1 cellular context compared by ENCODE assay signal in the genomic region with DNA sequence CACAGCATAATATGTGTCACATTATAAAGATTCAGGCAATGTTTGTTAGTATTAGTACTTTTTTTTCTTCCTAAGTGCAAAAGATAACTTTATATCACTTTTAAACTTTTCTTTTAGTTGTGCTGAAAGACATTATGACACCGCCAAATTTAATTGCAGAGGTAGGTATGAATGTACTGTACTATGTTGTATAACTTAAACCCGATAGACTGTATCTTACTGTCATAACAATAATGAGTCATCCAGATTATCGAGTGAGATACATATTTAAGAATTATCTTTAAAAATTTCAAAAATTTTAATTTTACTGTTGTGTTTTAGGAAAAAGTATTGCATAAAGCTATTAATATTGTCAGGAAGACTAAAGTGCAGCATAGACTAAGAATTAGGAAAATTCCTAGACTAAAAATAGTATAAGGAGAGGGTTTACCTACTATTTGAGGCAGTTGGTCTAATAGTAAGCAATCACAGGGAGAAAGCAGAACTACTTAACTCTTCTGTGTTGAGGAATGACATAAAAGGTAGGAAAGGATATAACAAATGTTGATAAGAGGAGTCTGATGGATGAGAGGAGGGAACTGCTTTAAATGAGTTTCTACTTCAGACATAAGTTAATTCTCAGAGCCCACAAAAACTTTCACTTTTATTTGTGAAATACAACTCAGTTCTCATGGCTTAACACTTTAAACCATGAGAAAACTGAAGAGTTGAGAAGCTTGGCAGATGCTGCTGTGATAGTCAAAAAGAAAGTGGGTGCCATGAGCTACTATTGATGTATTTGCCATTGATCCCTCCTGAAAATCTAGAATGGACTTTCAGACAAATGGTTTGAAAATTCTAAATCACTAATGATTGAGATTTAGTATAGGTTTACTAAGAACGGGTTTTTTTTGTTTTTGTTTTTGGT.
TF ChIP-seq lines count a peak whose summit lies in the region.

No MANE protein-coding gene starts in this region.

TF ChIP-seq in GM12878, 131 proteins besides CTCF, POLR2A, EP300 and RAD21 (continued from another document):
- TF ChIP-seq, protein P1, sequence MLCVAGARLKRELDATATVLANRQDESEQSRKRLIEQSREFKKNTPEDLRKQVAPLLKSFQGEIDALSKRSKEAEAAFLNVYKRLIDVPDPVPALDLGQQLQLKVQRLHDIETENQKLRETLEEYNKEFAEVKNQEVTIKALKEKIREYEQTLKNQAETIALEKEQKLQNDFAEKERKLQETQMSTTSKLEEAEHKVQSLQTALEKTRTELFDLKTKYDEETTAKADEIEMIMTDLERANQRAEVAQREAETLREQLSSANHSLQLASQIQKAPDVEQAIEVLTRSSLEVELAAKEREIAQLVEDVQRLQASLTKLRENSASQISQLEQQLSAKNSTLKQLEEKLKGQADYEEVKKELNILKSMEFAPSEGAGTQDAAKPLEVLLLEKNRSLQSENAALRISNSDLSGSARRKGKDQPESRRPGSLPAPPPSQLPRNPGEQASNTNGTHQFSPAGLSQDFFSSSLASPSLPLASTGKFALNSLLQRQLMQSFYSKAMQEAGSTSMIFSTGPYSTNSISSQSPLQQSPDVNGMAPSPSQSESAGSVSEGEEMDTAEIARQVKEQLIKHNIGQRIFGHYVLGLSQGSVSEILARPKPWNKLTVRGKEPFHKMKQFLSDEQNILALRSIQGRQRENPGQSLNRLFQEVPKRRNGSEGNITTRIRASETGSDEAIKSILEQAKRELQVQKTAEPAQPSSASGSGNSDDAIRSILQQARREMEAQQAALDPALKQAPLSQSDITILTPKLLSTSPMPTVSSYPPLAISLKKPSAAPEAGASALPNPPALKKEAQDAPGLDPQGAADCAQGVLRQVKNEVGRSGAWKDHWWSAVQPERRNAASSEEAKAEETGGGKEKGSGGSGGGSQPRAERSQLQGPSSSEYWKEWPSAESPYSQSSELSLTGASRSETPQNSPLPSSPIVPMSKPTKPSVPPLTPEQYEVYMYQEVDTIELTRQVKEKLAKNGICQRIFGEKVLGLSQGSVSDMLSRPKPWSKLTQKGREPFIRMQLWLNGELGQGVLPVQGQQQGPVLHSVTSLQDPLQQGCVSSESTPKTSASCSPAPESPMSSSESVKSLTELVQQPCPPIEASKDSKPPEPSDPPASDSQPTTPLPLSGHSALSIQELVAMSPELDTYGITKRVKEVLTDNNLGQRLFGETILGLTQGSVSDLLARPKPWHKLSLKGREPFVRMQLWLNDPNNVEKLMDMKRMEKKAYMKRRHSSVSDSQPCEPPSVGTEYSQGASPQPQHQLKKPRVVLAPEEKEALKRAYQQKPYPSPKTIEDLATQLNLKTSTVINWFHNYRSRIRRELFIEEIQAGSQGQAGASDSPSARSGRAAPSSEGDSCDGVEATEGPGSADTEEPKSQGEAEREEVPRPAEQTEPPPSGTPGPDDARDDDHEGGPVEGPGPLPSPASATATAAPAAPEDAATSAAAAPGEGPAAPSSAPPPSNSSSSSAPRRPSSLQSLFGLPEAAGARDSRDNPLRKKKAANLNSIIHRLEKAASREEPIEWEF (IDR thresholded peaks at IDR 0.05; ENCODE audit: insufficient replicate concordance, low read depth, low read length), result peak; percentile 85
- TF ChIP-seq IKZF2 (IDR thresholded peaks at IDR 0.05) (peak in 1 of 2 experiments; percentile 35; a peak in 1 of 4 replicates), WRNIP1 (IDR thresholded peaks at IDR 0.05; ENCODE audit: borderline replicate concordance, low read depth, low read length) (no peak), MTA2 (IDR thresholded peaks at IDR 0.05; ENCODE audit: low read depth) (0 out of 2 replicates have a peak, but pooled peaks have one; percentile 6)
- TF ChIP-seq, protein P2, sequence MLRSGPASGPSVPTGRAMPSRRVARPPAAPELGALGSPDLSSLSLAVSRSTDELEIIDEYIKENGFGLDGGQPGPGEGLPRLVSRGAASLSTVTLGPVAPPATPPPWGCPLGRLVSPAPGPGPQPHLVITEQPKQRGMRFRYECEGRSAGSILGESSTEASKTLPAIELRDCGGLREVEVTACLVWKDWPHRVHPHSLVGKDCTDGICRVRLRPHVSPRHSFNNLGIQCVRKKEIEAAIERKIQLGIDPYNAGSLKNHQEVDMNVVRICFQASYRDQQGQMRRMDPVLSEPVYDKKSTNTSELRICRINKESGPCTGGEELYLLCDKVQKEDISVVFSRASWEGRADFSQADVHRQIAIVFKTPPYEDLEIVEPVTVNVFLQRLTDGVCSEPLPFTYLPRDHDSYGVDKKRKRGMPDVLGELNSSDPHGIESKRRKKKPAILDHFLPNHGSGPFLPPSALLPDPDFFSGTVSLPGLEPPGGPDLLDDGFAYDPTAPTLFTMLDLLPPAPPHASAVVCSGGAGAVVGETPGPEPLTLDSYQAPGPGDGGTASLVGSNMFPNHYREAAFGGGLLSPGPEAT (IDR thresholded peaks at IDR 0.05; ENCODE audit: low read depth), result peak; percentile 34; the same call in 1 of the 2 replicates
